1 cellular context compared by ENCODE assay signal in the genomic region with DNA sequence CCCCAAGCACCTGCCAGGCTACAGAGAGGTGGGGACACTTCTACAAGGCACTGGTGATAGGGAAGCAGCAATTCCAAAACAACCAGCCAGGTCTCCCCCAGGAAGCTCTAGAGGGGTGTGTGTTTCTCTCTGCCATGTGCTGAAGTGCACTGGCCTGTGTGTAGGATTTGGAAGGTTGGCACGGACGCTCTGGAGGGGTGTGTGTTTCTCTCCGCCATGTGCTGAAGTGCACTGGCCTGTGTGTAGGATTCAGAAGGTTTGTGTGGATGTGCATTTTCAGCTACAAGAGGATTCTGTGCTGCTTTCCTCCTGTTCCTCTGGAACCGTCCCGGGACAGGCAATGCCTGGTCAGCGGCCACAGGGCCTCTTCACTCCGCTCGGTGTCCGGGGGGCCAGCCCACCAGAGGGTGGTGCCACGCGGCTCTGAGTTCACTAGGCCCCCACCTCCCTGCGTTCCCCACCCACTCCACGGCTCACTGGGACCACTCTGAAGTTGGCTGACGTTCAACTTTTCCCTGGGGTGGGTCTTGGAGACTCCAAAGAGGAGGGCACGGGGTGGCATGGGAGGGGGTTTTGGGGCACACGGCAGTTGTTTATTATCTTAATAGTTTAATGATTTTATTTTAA.
TF ChIP-seq lines count a peak whose summit lies in the region.

No MANE protein-coding gene starts in this region.

TF ChIP-seq in H1, 55 proteins besides CTCF, POLR2A, EP300 and RAD21:
- TF ChIP-seq CEBPB (IDR thresholded peaks at IDR 0.05; ENCODE audit: low read depth, low read length) (no peak), TAF1 (IDR thresholded peaks at IDR 0.05; ENCODE audit: low read depth, low read length) (no peak), HDAC2 (IDR thresholded peaks at IDR 0.05; ENCODE audit: borderline replicate concordance in 1 of 2, low read depth in 2 of 2, low read length in 2 of 2) (no peak)
TF ChIP-seq in H1: peak in this region for 0.
